Comparison of ENCODE assay signal across 9 cellular contexts in the genomic region with DNA sequence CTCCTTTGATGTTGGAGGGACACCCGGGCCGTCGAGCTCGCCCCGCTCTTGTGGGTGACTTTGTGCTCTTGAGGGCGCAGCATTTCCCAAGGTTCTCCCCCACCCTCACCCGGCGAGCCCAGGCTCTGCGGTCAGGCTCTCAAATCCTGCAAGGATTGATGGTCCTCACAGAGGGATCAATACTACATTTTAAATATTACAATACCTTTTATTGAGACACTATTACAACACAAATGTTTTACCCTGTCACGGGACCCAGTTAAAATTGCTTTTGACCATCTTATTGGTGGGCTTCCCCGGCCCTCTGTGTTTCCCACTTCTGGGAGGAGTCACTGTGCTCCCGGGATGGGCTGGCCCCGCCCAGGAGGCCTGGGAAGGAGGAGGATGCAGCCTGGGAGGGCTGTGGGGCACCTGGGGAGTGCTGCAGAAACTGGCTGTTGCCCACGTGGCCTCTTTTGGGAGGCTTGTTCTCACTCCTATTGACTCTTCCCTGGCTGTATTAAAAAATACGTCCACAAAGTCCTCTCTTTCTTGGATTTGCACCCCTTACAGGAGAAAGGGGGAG.
DNase-seq lines count a peak whose midpoint lies in the region; ATAC-seq and TF ChIP-seq lines count a peak whose summit lies in the region.
"Had no signal": no experiment of that assay in that cellular context is flagged by ENCODE, and none has a peak within 500 bp of the region (broad histone marks: within the 10 kb centered on the region; RNA-seq: fewer than 3 reads in every experiment).

No MANE protein-coding gene starts in this region.

- no peaks in the 10 kb centered on the region for H3K4me1 Mint-ChIP-seq in activated naive CD4-positive, alpha-beta T cell treated with anti-CD3 and anti-CD28 coated beads, Interleukin-2, amount 50 U/mL, for 24 hours
- peaks cover 5% of the 10 kb centered on the region for H3K4me1 Mint-ChIP-seq in brain

- no peaks in the 10 kb centered on the region for H3K79me1 ChIP-seq in mesenchymal stem cell (replicated peaks; ENCODE audit: low read length, poor library complexity, severe bottlenecking)

- 48% methylated on average over 14 of the region's 15 CpGs for WGBS in mesenchymal stem cell
- WGBS in upper lobe of left lung, 2 donors: 38 to 50% methylated on average over 15 of the region's 15 CpGs
- 55 to 75% methylated on average over 15 of the region's 15 CpGs for WGBS in body of pancreas, 2 donors

- peak overlapping the region; percentile 98 for H3K9ac ChIP-seq in mesenchymal stem cell (ENCODE audit: low read length)

- H3K4me3 Mint-ChIP-seq in activated naive CD4-positive, alpha-beta T cell treated with anti-CD3 and anti-CD28 coated beads, Interleukin-2, amount 50 U/mL, for 24 hours: peak overlapping the region; percentile 90
- peak overlapping the region; percentile 83 to 90 (median 86) for H3K4me3 Mint-ChIP-seq in brain

- H2AK5ac ChIP-seq in mesenchymal stem cell (ENCODE audit: low read length, severe bottlenecking): no peak overlapping the region

- no peak overlapping the region for H2BK12ac ChIP-seq in mesenchymal stem cell (ENCODE audit: low read length in 2 of 2)

- intact Hi-C loops in body of pancreas (cut with DNase I): no loop called here

- H2BK15ac ChIP-seq in mesenchymal stem cell (ENCODE audit: low read depth, poor library complexity, severe bottlenecking): no peak overlapping the region

- no peak overlapping the region for H3K14ac ChIP-seq in mesenchymal stem cell (ENCODE audit: low read length in 2 of 2)

- no peak overlapping the region for H4K91ac ChIP-seq in mesenchymal stem cell (ENCODE audit: low read length)

- peak overlapping the region; percentile 91 for H3K27ac Mint-ChIP-seq in activated naive CD4-positive, alpha-beta T cell treated with anti-CD3 and anti-CD28 coated beads, Interleukin-2, amount 50 U/mL, for 24 hours
- H3K27ac Mint-ChIP-seq in brain: peak overlapping the region in 3 of 5 experiments; percentile 81 to 89 (median 88)

- no peak for TF ChIP-seq EP300 in upper lobe of left lung (IDR thresholded peaks at IDR 0.05)

- H3K4me3 ChIP-seq in mesenchymal stem cell (ENCODE audit: insufficient read depth in 1 of 2, low read depth in 1 of 2, low read length in 2 of 2) (peak overlapping the region in 1 of 2 experiments; percentile 80), upper lobe of left lung (peak overlapping the region in 3 of 4 donors; percentile 45 to 56 (median 55)), body of pancreas (no peak overlapping the region)

- no peak overlapping the region for H3K4ac ChIP-seq in mesenchymal stem cell (ENCODE audit: low read depth in 1 of 2, low read length in 2 of 2)

- H3K36me3 ChIP-seq in mesenchymal stem cell (ENCODE audit: control insufficient read depth in 1 of 2, insufficient read depth in 2 of 2, low read depth in 1 of 2, low read length in 2 of 2) (no peaks in the 10 kb centered on the region), upper lobe of left lung (no peaks in the 10 kb centered on the region), body of pancreas (replicated peaks in 1 of 2; ENCODE audit: insufficient read depth in 1 of 2, low read depth in 2 of 2) (no peaks in the 10 kb centered on the region)

- no peak overlapping the region for H4K8ac ChIP-seq in mesenchymal stem cell (ENCODE audit: low read length)

- H2AFZ ChIP-seq in mesenchymal stem cell (ENCODE audit: low read depth, low read length): peak overlapping the region; percentile 63

- TF ChIP-seq CTCF in brain (conservative IDR thresholded peaks at IDR 0.05) (no peak), upper lobe of left lung (IDR thresholded peaks at IDR 0.05) (no peak), body of pancreas (IDR thresholded peaks at IDR 0.05) (no peak)

- no peak for DNase-seq in activated naive CD4-positive, alpha-beta T cell treated with Interleukin-2 at 50 U/mL for 16 hours
- DNase-seq in mesenchymal stem cell (no peak), upper lobe of left lung (peak in 1 of 2 donors; percentile 36), NCI-H2196 treated with DMSO at 0.1 percent for 48 hours (lab: John Stamatoyannopoulos, UW; ENCODE audit: unreplicated experiment) (no peak), body of pancreas (no peak)
- DNase-seq: DMS79 had no signal

- no peak overlapping the region for H2BK120ac ChIP-seq in mesenchymal stem cell (ENCODE audit: low read depth, low read length)

- H3K23ac ChIP-seq in mesenchymal stem cell (ENCODE audit: low read length in 2 of 2): no peak overlapping the region

- TF ChIP-seq POLR2A in upper lobe of left lung (IDR thresholded peaks at IDR 0.05) (no peak), body of pancreas (IDR thresholded peaks at IDR 0.05) (no peak)

- H3K27ac ChIP-seq in mesenchymal stem cell (ENCODE audit: low read length, poor library complexity, severe bottlenecking): no peak overlapping the region
- no peak overlapping the region for H3K27ac ChIP-seq in upper lobe of left lung
- H3K27ac ChIP-seq in body of pancreas: no peak overlapping the region

- H3K27me3 Mint-ChIP-seq in activated naive CD4-positive, alpha-beta T cell treated with anti-CD3 and anti-CD28 coated beads, Interleukin-2, amount 50 U/mL, for 24 hours: no peaks in the 10 kb centered on the region
- peaks cover 64% of the 10 kb centered on the region for H3K27me3 Mint-ChIP-seq in brain

- no peak overlapping the region for H2BK5ac ChIP-seq in mesenchymal stem cell (ENCODE audit: low read depth, low read length, poor library complexity, severe bottlenecking)

- H3K4me1 ChIP-seq in mesenchymal stem cell (ENCODE audit: control insufficient read depth, insufficient read depth, low read depth, low read length) (peaks cover 1% of the 10 kb centered on the region), upper lobe of left lung (peaks cover 0 to 17% (median 5%) of the 10 kb centered on the region in 4 donors), body of pancreas (peaks cover 7% of the 10 kb centered on the region)

- no peaks in the 10 kb centered on the region for H3K9me3 Mint-ChIP-seq in activated naive CD4-positive, alpha-beta T cell treated with anti-CD3 and anti-CD28 coated beads, Interleukin-2, amount 50 U/mL, for 24 hours
- peaks cover 0 to 4% (median 2%) of the 10 kb centered on the region in 5 experiments for H3K9me3 Mint-ChIP-seq in brain

- no peaks in the 10 kb centered on the region for H3K9me3 ChIP-seq in mesenchymal stem cell (ENCODE audit: control insufficient read depth, low read length)
- no peaks in the 10 kb centered on the region for H3K9me3 ChIP-seq in upper lobe of left lung
- H3K9me3 ChIP-seq in body of pancreas: no peaks in the 10 kb centered on the region

- peak in 1 of 2 donors; percentile 41 for ATAC-seq in upper lobe of left lung (ENCODE audit: low FRiP score in 2 of 2)
- no peak for ATAC-seq in GM18907 (IDR thresholded peaks at IDR 0.05; ENCODE audit: unreplicated experiment)
- no peak for ATAC-seq in body of pancreas

- no peak overlapping the region for H3K18ac ChIP-seq in mesenchymal stem cell (ENCODE audit: low read depth in 1 of 2, low read length in 2 of 2)

- H3K36me3 Mint-ChIP-seq in activated naive CD4-positive, alpha-beta T cell treated with anti-CD3 and anti-CD28 coated beads, Interleukin-2, amount 50 U/mL, for 24 hours: no peaks in the 10 kb centered on the region
- H3K36me3 Mint-ChIP-seq in brain: no peaks in the 10 kb centered on the region

- peaks cover 0 to 15% of the 10 kb centered on the region in 2 experiments for H3K27me3 ChIP-seq in mesenchymal stem cell (ENCODE audit: control insufficient read depth in 1 of 2, insufficient read depth in 1 of 2, low read length in 2 of 2)
- H3K27me3 ChIP-seq in upper lobe of left lung: peaks cover 0 to 5% (median 0%) of the 10 kb centered on the region in 4 donors
- peaks cover 0 to 7% of the 10 kb centered on the region in 2 donors for H3K27me3 ChIP-seq in body of pancreas

- H3K4me2 ChIP-seq in mesenchymal stem cell (ENCODE audit: low read length, poor library complexity, severe bottlenecking): no peak overlapping the region

Comparison
In these comparisons a context has a peak if more than half of its experiments do, and no peak if none do; other contexts are left out.
1. H3K4me3 ChIP-seq: peak in upper lobe of left lung (3 of 4); none in body of pancreas (0 of 2).